In genomic region chr11:68900835-68901381, GRCh38 we compare ENCODE assay signal across 24 cellular contexts. TPM values are rescaled to one million over a fixed set of nuclear protein-coding genes. Genes with fewer than 3 reads are reported as not detected.
DNase-seq lines count a peak whose midpoint lies in the region; ATAC-seq, FAIRE-seq and TF ChIP-seq lines count a peak whose summit lies in the region.
"Had no signal": no experiment of that assay in that cellular context is flagged by ENCODE, and none has a peak within 500 bp of the region (broad histone marks: within the 10 kb centered on the region; RNA-seq: fewer than 3 reads in every experiment).

No MANE protein-coding gene starts in this region.

- H3K4me1 Mint-ChIP-seq in WTC11: peaks cover 27% of the 10 kb centered on the region

- no peak overlapping the region for H2BK20ac ChIP-seq in H1 (ENCODE audit: low read length)

- H3K36me3 Mint-ChIP-seq in WTC11: peaks cover 34% of the 10 kb centered on the region

- H3K36me3 ChIP-seq in BLaER1 (peaks cover 61% of the 10 kb centered on the region), H1 (ENCODE audit: control insufficient read depth in 2 of 4, insufficient read depth in 4 of 4, low read length in 3 of 4) (peaks cover 6 to 36% (median 23%) of the 10 kb centered on the region in 4 experiments; a peak in 7 of 8 replicates), trophoblast cell (ENCODE audit: control insufficient read depth in 1 of 2, insufficient read depth in 2 of 2, low read length in 2 of 2) (peaks cover 32 to 34% of the 10 kb centered on the region in 2 experiments)

- no peaks in the 10 kb centered on the region for H3K27me3 Mint-ChIP-seq in WTC11 (ENCODE audit: low read depth)
- H3K27me3 Mint-ChIP-seq: CD8-positive, alpha-beta memory T cell had no signal

- H3K18ac ChIP-seq in H1 (ENCODE audit: extremely low read depth, low read length): no peak overlapping the region
- H3K18ac ChIP-seq in trophoblast cell (ENCODE audit: low read length): no peak overlapping the region

- peak overlapping the region; percentile 29; the same call in 1 of the 2 replicates for H3K27ac Mint-ChIP-seq in WTC11
- H3K27ac Mint-ChIP-seq: GM23338, HFFc6 had no signal

- no peak for FAIRE-seq in H1 (lab: Jason Lieb, UNC)
- FAIRE-seq: A549, GM12878, GM19239, HTR-8/SVneo had no signal

- H3K4me1 ChIP-seq in BLaER1: peaks cover 44% of the 10 kb centered on the region
- H3K4me1 ChIP-seq in H1 (replicated peaks in 1 of 4; ENCODE audit: control insufficient read depth in 3 of 4, insufficient read depth in 4 of 4, low read length in 3 of 4): peaks cover 0 to 10% (median 0%) of the 10 kb centered on the region in 4 experiments; a peak in 2 of 7 replicates
- H3K4me1 ChIP-seq in trophoblast cell (ENCODE audit: control insufficient read depth in 1 of 2, insufficient read depth in 2 of 2, low read length in 2 of 2): peaks cover 4 to 5% of the 10 kb centered on the region in 2 experiments

- no peak for TF ChIP-seq RAD21 in H1 (IDR thresholded peaks at IDR 0.05 in 1 of 2, conservative IDR thresholded peaks at IDR 0.05 in 1 of 2; ENCODE audit: low read depth in 2 of 2, low read length in 2 of 2)

- no peak overlapping the region for H4K12ac ChIP-seq in trophoblast cell (ENCODE audit: low read depth, low read length)

- no peaks in the 10 kb centered on the region for H3K9me3 ChIP-seq in BLaER1
- H3K9me3 ChIP-seq in H1 (ENCODE audit: insufficient read depth in 2 of 2, low read depth in 1 of 2, low read length in 1 of 2): no peaks in the 10 kb centered on the region
- H3K9me3 ChIP-seq in trophoblast cell (ENCODE audit: insufficient read depth, low read depth, low read length): peaks cover 3% of the 10 kb centered on the region
- H3K9me3 ChIP-seq: A549; BLaER1 treated with 17β-estradiol and CSF1 and Interleukin-3, amounts not matched to agents 10 nM and 100 nM had no signal

- no peaks in the 10 kb centered on the region for H3K27me3 ChIP-seq in BLaER1
- H3K27me3 ChIP-seq in H1 (replicated peaks in 1 of 4; ENCODE audit: control insufficient read depth in 3 of 4, extremely low read depth in 1 of 4, insufficient read depth in 3 of 4, low read length in 3 of 4): no peaks in the 10 kb centered on the region
- H3K27me3 ChIP-seq in trophoblast cell (ENCODE audit: insufficient read depth, low read length): no peaks in the 10 kb centered on the region
- H3K27me3 ChIP-seq: BLaER1 treated with 17β-estradiol and CSF1 and Interleukin-3, amounts not matched to agents 10 nM and 100 nM had no signal

- H3K23me2 ChIP-seq in H1 (ENCODE audit: low read depth, low read length): peaks cover 9% of the 10 kb centered on the region

- CTCF ChIA-PET in WTC11 (lab: Charles Lee) (interaction anchor here (1.3 kb wide), 1 partner anchor 11 kb away, joined by 6 read pairs; no protein-coding TSS in a partner anchor), H1 (lab: Charles Lee; ENCODE audit: partially characterized antibody) (interaction anchor here (1.0 to 1.7 kb wide), 3 partner anchors 11 to 144 kb away, joined by 3 to 5 read pairs (median 4); no protein-coding TSS in a partner anchor)

- H3K56ac ChIP-seq in H1 (replicated peaks; ENCODE audit: insufficient read length, low read depth, low read length): no peak overlapping the region

- no peak overlapping the region for H2BK15ac ChIP-seq in H1 (ENCODE audit: low read length)

- no peak overlapping the region for H2BK120ac ChIP-seq in H1 (replicated peaks; ENCODE audit: low read depth, low read length)
- H2BK120ac ChIP-seq in trophoblast cell (ENCODE audit: insufficient read depth, low read length, poor library complexity): no peak overlapping the region

- no peaks in the 10 kb centered on the region for H3K9me3 Mint-ChIP-seq in WTC11
- H3K9me3 Mint-ChIP-seq: GM23338, HFFc6 had no signal

- TF ChIP-seq EP300 in H1 (IDR thresholded peaks at IDR 0.05; ENCODE audit: borderline replicate concordance in 1 of 2, low read depth in 2 of 2, low read length in 2 of 2): no peak

- no peak overlapping the region for H3K27ac ChIP-seq in BLaER1
- H3K27ac ChIP-seq in H1 (ENCODE audit: low read depth, low read length): no peak overlapping the region
- H3K27ac ChIP-seq in trophoblast cell (ENCODE audit: low read depth, low read length): no peak overlapping the region
- H3K27ac ChIP-seq: 22Rv1; A549; BLaER1 treated with 17β-estradiol and CSF1 and Interleukin-3, amounts not matched to agents 10 nM and 100 nM had no signal

- H3K4me2 ChIP-seq in BLaER1 (peak overlapping the region; percentile 1; the same call in 1 of the 2 replicates), H1 (ENCODE audit: insufficient read depth in 1 of 2, low read depth in 2 of 2, low read length in 2 of 2) (no peak overlapping the region), trophoblast cell (ENCODE audit: low read length) (no peak overlapping the region)
- H3K4me2 ChIP-seq: GM23338 had no signal

- H3K79me2 ChIP-seq in H1 (ENCODE audit: control insufficient read depth in 1 of 2, insufficient read depth in 2 of 2, low read length in 2 of 2) (peaks cover 12 to 53% of the 10 kb centered on the region in 2 experiments), trophoblast cell (ENCODE audit: control insufficient read depth, insufficient read depth, low read length, poor library complexity) (peaks cover 9% of the 10 kb centered on the region)

- peaks cover 13% of the 10 kb centered on the region for H3K79me1 ChIP-seq in H1 (ENCODE audit: low read depth, low read length)
- H3K79me1 ChIP-seq in trophoblast cell (ENCODE audit: low read length): peaks cover 6% of the 10 kb centered on the region

- H3K14ac ChIP-seq in H1 (ENCODE audit: insufficient read length) (no peak overlapping the region), trophoblast cell (ENCODE audit: low read length) (no peak overlapping the region)

- no peak overlapping the region for H4K5ac ChIP-seq in H1 (ENCODE audit: insufficient read length, low read depth, low read length)

- no peak overlapping the region for H3K4me3 ChIP-seq in BLaER1
- no peak overlapping the region for H3K4me3 ChIP-seq in H1 (ENCODE audit: extremely low read depth in 1 of 4, insufficient read depth in 2 of 4, low read depth in 3 of 4, low read length in 4 of 4)
- H3K4me3 ChIP-seq in trophoblast cell (ENCODE audit: low read depth, low read length): no peak overlapping the region
- H3K4me3 ChIP-seq: A549; BLaER1 treated with 17β-estradiol and CSF1 and Interleukin-3, amounts not matched to agents 10 nM and 100 nM; GM23338 had no signal

- TF ChIP-seq CTCF in WTC11 (IDR thresholded peaks at IDR 0.05) (no peak), H1 (IDR thresholded peaks at IDR 0.05; ENCODE audit: control extremely low read depth in 1 of 3, insufficient read depth in 1 of 3, low read depth in 1 of 3, low read length in 3 of 3) (no peak), GM20000 (IDR thresholded peaks at IDR 0.05; ENCODE audit: extremely low read depth, missing control alignments) (no peak)

- H3K4me3 Mint-ChIP-seq in WTC11: no peak overlapping the region
- H3K4me3 Mint-ChIP-seq: HFFc6 had no signal

- H4K20me1 ChIP-seq in BLaER1: peaks cover 66% of the 10 kb centered on the region
- peaks cover 12 to 16% of the 10 kb centered on the region in 2 experiments for H4K20me1 ChIP-seq in H1 (replicated peaks in 1 of 2; ENCODE audit: control insufficient read depth in 1 of 2, insufficient read depth in 2 of 2, low read length in 2 of 2)

- H3K23ac ChIP-seq in H1 (ENCODE audit: insufficient read length) (no peak overlapping the region), trophoblast cell (ENCODE audit: low read length) (no peak overlapping the region)

- no peak overlapping the region for H3K9ac ChIP-seq in BLaER1
- H3K9ac ChIP-seq in H1 (replicated peaks in 1 of 4; ENCODE audit: extremely low read depth in 1 of 4, low read depth in 3 of 4, low read length in 3 of 4): no peak overlapping the region
- peak overlapping the region; percentile 24 for H3K9ac ChIP-seq in trophoblast cell (ENCODE audit: low read length)
- H3K9ac ChIP-seq: BLaER1 treated with 17β-estradiol and CSF1 and Interleukin-3, amounts not matched to agents 10 nM and 100 nM had no signal

- WGBS in H1 (ENCODE audit: extremely low coverage in 1 of 2, insufficient coverage in 1 of 2, insufficient read length in 1 of 2, insufficient replicate concordance in 2 of 2, low coverage in 1 of 2, low lambda C conversion rate in 2 of 2, missing lambda C conversion rate in 1 of 2), 2 experiments: 85% methylated on average over 9 of the region's 9 CpGs; no CpG with 5 or more reads in 1 of the 2 experiments
- no CpG with 5 or more reads among the region's 9 CpGs for WGBS in trophoblast cell (ENCODE audit: extremely low coverage, insufficient coverage, insufficient read length)

- no peak for TF ChIP-seq POLR2A in H1 (IDR thresholded peaks at IDR 0.05; ENCODE audit: control extremely low read depth in 1 of 2, low read depth in 2 of 2, low read length in 2 of 2)

- H2AFZ ChIP-seq in H1 (ENCODE audit: low read length) (no peak overlapping the region), trophoblast cell (ENCODE audit: insufficient read depth, low read length, poor library complexity) (no peak overlapping the region)
- H2AFZ ChIP-seq: GM23338 had no signal

- no peak overlapping the region for H2BK5ac ChIP-seq in H1 (ENCODE audit: low read depth, low read length)
- H2BK5ac ChIP-seq in trophoblast cell (ENCODE audit: low read depth, low read length, poor library complexity): no peak overlapping the region

- H4K91ac ChIP-seq in H1 (replicated peaks; ENCODE audit: insufficient read length, low read length) (no peak overlapping the region), trophoblast cell (ENCODE audit: low read depth, low read length) (no peak overlapping the region)

- DNase-seq in WTC11 (ENCODE audit: low spot score) (no peak), H1 (ENCODE audit: low read depth in 1 of 2, low spot score in 2 of 2) (no peak), trophoblast cell (no peak), HuH-7 (ENCODE audit: low spot score) (no peak), GM20000 (ENCODE audit: low spot score) (no peak), NCI-H128 (lab: John Stamatoyannopoulos, UW; ENCODE audit: unreplicated experiment) (no peak)
- DNase-seq: CD8-positive, alpha-beta memory T cell; COR-L47; DMS 273 treated with DMSO at 0.1 percent for 48 hours; DMS53; DND-41; EL; H7; HFFc6 had no signal

- no peak overlapping the region for H2BK12ac ChIP-seq in H1 (ENCODE audit: low read depth, low read length)
- H2BK12ac ChIP-seq in trophoblast cell (ENCODE audit: low read length): no peak overlapping the region

- H2AK5ac ChIP-seq in H1 (ENCODE audit: low read depth, low read length): no peak overlapping the region
- no peak overlapping the region for H2AK5ac ChIP-seq in trophoblast cell (ENCODE audit: low read length)

- H3K4ac ChIP-seq in H1 (replicated peaks; ENCODE audit: insufficient read length, low read depth, low read length) (no peak overlapping the region), trophoblast cell (ENCODE audit: low read depth, low read length) (no peak overlapping the region)

- POLR2A ChIA-PET in WTC11 (lab: Charles Lee) (no interaction called here), H1 (lab: Charles Lee; ENCODE audit: partially characterized antibody) (interaction anchor here (1.0 to 1.3 kb wide), 4 partner anchors 10 to 150 kb away, joined by 3 to 4 read pairs (median 3); no protein-coding TSS in a partner anchor)

- H4K8ac ChIP-seq in H1 (ENCODE audit: extremely low read depth, insufficient read depth, low read length): no peak overlapping the region
- no peak overlapping the region for H4K8ac ChIP-seq in trophoblast cell (ENCODE audit: low read depth, low read length)

- no peak for ATAC-seq in WTC11
- no peak for ATAC-seq in GM21381 (IDR thresholded peaks at IDR 0.05; ENCODE audit: unreplicated experiment)
- ATAC-seq: A549, GM12878, GM23338, HCT116 had no signal

RNA-seq across cellular contexts. Expression of gene MRPL21, which starts 2.7 kb away (rescaled TPM):
- 80.1 to 83.6 TPM (median 82.3 TPM) in 3 replicates for total RNA-seq in WTC11 (2021)
- 103 and 107 TPM in 2 replicates for total RNA-seq in H1 (2021; fragmentation: NEBNext Ultra II Directional; extraction: Animal tissue kit (Norgen Biotek cat#: 25700))
- polyA plus RNA-seq in H1 (2011; rRNA removed): 72.0 and 102 TPM in 2 replicates
- polyA plus RNA-seq in H1 (2011; cell fraction: cytosol; rRNA removed): 103 TPM
- polyA plus RNA-seq in H1 (2011; cell fraction: nucleus; rRNA removed): 65.0 TPM
- 87.9 to 110 TPM (median 103 TPM) in 4 replicates for polyA plus RNA-seq in H1 (2012, experiment 1 of 2)
- polyA plus RNA-seq in H1 (2012, experiment 2 of 2): 154 TPM
- polyA plus RNA-seq in H1 (2013, experiment 1 of 2): 114 TPM
- polyA plus RNA-seq in H1 (2013, experiment 2 of 2): 114 TPM
- polyA minus RNA-seq in H1 (2011; rRNA and poly(A)+ RNA removed): 33.9 and 40.8 TPM in 2 replicates
- polyA minus RNA-seq in H1 (2011; cell fraction: cytosol; rRNA and poly(A)+ RNA removed): 27.4 TPM
- polyA minus RNA-seq in H1 (2011; cell fraction: nucleus; rRNA and poly(A)+ RNA removed): 44.7 TPM
- polyA plus RNA-seq in trophoblast cell (2013): 47.9 and 49.0 TPM in 2 replicates

RNA-seq across cellular contexts. Expression of gene IGHMBP2, which starts 2.8 kb away (rescaled TPM):
- 17.8 to 22.5 TPM (median 19.3 TPM) in 3 replicates for total RNA-seq in WTC11 (2021)
- 17.6 and 19.1 TPM in 2 replicates for total RNA-seq in H1 (2021; fragmentation: NEBNext Ultra II Directional; extraction: Animal tissue kit (Norgen Biotek cat#: 25700))
- 8.4 and 11.5 TPM in 2 replicates for polyA plus RNA-seq in H1 (2011; rRNA removed)
- 8.8 TPM for polyA plus RNA-seq in H1 (2011; cell fraction: cytosol; rRNA removed)
- 43.3 TPM for polyA plus RNA-seq in H1 (2011; cell fraction: nucleus; rRNA removed)
- polyA plus RNA-seq in H1 (2012, experiment 1 of 2): 12.0 to 13.5 TPM (median 12.3 TPM) in 4 replicates
- 9.2 TPM for polyA plus RNA-seq in H1 (2012, experiment 2 of 2)
- 8.5 TPM for polyA plus RNA-seq in H1 (2013, experiment 1 of 2)
- 8.0 TPM for polyA plus RNA-seq in H1 (2013, experiment 2 of 2)
- polyA minus RNA-seq in H1 (2011; rRNA and poly(A)+ RNA removed): 22.9 and 25.7 TPM in 2 replicates
- polyA minus RNA-seq in H1 (2011; cell fraction: cytosol; rRNA and poly(A)+ RNA removed): 15.8 TPM
- 38.1 TPM for polyA minus RNA-seq in H1 (2011; cell fraction: nucleus; rRNA and poly(A)+ RNA removed)
- 6.2 and 6.6 TPM in 2 replicates for polyA plus RNA-seq in trophoblast cell (2013)

RNA-seq across cellular contexts. Expression of gene CPT1A, which starts 59.2 kb away (rescaled TPM):
- 18.4 to 28.1 TPM (median 20.3 TPM) in 3 replicates for total RNA-seq in WTC11 (2021)
- total RNA-seq in H1 (2021; fragmentation: NEBNext Ultra II Directional; extraction: Animal tissue kit (Norgen Biotek cat#: 25700)): 9.6 and 12.2 TPM in 2 replicates
- 2.9 and 3.8 TPM in 2 replicates for polyA plus RNA-seq in H1 (2011; rRNA removed)
- polyA plus RNA-seq in H1 (2011; cell fraction: cytosol; rRNA removed): 3.0 TPM
- polyA plus RNA-seq in H1 (2011; cell fraction: nucleus; rRNA removed): 5.9 TPM
- polyA plus RNA-seq in H1 (2012, experiment 1 of 2): 5.4 to 7.2 TPM (median 6.1 TPM) in 4 replicates
- 2.6 TPM for polyA plus RNA-seq in H1 (2012, experiment 2 of 2)
- polyA plus RNA-seq in H1 (2013, experiment 1 of 2): 9.5 TPM
- 10.8 TPM for polyA plus RNA-seq in H1 (2013, experiment 2 of 2)
- polyA minus RNA-seq in H1 (2011; rRNA and poly(A)+ RNA removed): 9.7 and 10.9 TPM in 2 replicates
- 5.1 TPM for polyA minus RNA-seq in H1 (2011; cell fraction: cytosol; rRNA and poly(A)+ RNA removed)
- 6.4 TPM for polyA minus RNA-seq in H1 (2011; cell fraction: nucleus; rRNA and poly(A)+ RNA removed)
- polyA plus RNA-seq in trophoblast cell (2013): 0.17 and 0.21 TPM in 2 replicates
